Comparison of ENCODE assay signal across 8 cellular contexts in the genomic region with DNA sequence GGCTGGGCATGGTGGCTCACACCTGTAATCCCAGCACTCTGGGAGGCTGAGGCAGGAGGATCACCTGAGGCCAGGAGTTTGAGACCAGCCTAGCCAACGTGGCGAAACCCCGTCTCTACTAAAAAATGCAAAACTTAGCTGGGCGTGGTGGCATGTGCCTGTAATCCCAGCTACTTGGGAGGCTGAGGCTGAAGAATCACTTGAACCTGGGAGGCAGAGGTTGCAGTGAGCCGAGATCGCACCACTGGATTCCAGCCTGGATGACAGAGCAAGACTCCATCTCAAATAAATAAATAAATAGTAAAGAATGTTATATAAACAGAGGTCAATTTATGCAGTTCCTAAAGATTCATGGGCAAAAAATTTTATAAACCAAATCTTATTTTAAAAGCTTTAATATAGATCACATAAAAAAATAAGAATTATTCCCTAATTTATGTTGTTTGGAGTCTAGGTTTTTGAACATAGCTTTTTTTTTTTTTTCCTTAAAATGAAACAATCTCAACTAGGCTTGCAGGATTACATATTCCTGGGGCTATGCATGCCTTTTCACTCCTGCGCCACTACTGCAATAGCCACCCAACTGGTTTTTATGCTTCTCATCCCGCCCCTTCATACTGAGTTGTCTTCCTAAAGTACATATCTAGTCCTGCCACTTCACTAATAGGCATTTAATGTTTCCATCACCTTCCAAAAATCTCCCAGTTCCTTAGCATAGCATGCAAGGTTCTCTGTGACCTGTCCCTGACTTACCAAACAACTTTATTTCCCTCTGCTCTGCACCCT. TPM values are rescaled to one million over a fixed set of nuclear protein-coding genes. Genes with fewer than 3 reads are reported as not detected.
DNase-seq lines count a peak whose midpoint lies in the region; ATAC-seq, FAIRE-seq and TF ChIP-seq lines count a peak whose summit lies in the region.
"Not testable (repeated sequence)": the region's sequence is repeated elsewhere in the genome, so short reads cannot be mapped to it uniquely, and the experiment has no call there.

No MANE protein-coding gene starts in this region.

- H3K36me3 ChIP-seq in HEK293 (ENCODE audit: control insufficient read depth in 2 of 2, insufficient read depth in 1 of 2, low read length in 2 of 2); PC-3 (ENCODE audit: low read depth, low read length); keratinocyte (ENCODE audit: control insufficient read depth in 2 of 2, extremely low read depth in 1 of 2, insufficient read depth in 2 of 2, low read length in 2 of 2); parathyroid adenoma (ENCODE audit: control insufficient read depth, insufficient read depth, low read length): not testable (repeated sequence)

- peaks cover 22% of the 10 kb centered on the region for H3K4me1 ChIP-seq in A549
- not testable (repeated sequence) for H3K4me1 ChIP-seq in HEK293 (ENCODE audit: control insufficient read depth, insufficient read depth, low read length)
- H3K4me1 ChIP-seq in PC-3 (ENCODE audit: insufficient read depth, low read length) = peaks cover 36% of the 10 kb centered on the region
- H3K4me1 ChIP-seq in keratinocyte (ENCODE audit: control insufficient read depth, extremely low read depth, insufficient read depth, low read length) = peaks cover 19% of the 10 kb centered on the region
- peaks cover 19% of the 10 kb centered on the region for H3K4me1 ChIP-seq in parathyroid adenoma

- not testable (repeated sequence) for H4K20me1 ChIP-seq in PC-3 (ENCODE audit: low read length); keratinocyte (ENCODE audit: control insufficient read depth, extremely low read depth, insufficient read depth, low read length)

- POLR2A ChIA-PET in A549 (lab: Yijun Ruan, JAX) = interaction anchor here (1.4 to 1.5 kb wide), 2 partner anchors 28 to 77 kb away, joined by 3 to 8 read pairs; a partner anchor contains a TSS
- POLR2A ChIA-PET in HEK293 (lab: Yijun Ruan, JAX) = not testable (repeated sequence)
- POLR2A ChIA-PET in PC-3 (lab: Charles Lee; ENCODE audit: unreplicated experiment) = interaction anchor here (0.6 kb wide), 1 partner anchor 9 kb away, joined by 4 read pairs; no protein-coding TSS in a partner anchor

- dilution Hi-C loops in keratinocyte (cut with MboI; ENCODE audit: extremely low pct_ligation_motif_present, low sequenced_read_pairs) = not testable (repeated sequence)

- H3K27ac ChIP-seq in A549 (peak overlapping the region in 1 of 2 experiments; percentile 25; a peak in 1 of 6 replicates), PC-3 (ENCODE audit: low read length) (peak overlapping the region; percentile 16; the same call in 1 of the 2 replicates), epithelial cell of prostate (peak overlapping the region; percentile 76)
- not testable (repeated sequence) for H3K27ac ChIP-seq in HEK293 (ENCODE audit: extremely low read depth, low read depth, low read length); keratinocyte (ENCODE audit: control insufficient read depth, insufficient read depth, low read length); parathyroid adenoma

- not testable (repeated sequence) for H3K4me3 ChIP-seq in A549; HEK293 (ENCODE audit: low read depth, low read length); PC-3 (ENCODE audit: low read length); keratinocyte (ENCODE audit: control insufficient read depth in 2 of 3, extremely low read depth in 1 of 3, insufficient read depth in 2 of 3, low read depth in 1 of 3, low read length in 3 of 3); parathyroid adenoma (ENCODE audit: low read depth, low read length)

- H3K27me3 ChIP-seq in PC-3 (ENCODE audit: low read length); keratinocyte (ENCODE audit: control insufficient read depth, extremely low read depth, insufficient read depth, low read length); parathyroid adenoma (ENCODE audit: control insufficient read depth, insufficient read depth, low read length): not testable (repeated sequence)

- not testable (repeated sequence) for TF ChIP-seq EP300 in A549 (IDR thresholded peaks at IDR 0.05)

- not testable (repeated sequence) for TF ChIP-seq CTCF in A549 (IDR thresholded peaks at IDR 0.05); HEK293 (tag by site-specific recombination; IDR thresholded peaks at IDR 0.05); PC-3 (conservative IDR thresholded peaks at IDR 0.05; ENCODE audit: low read depth, low read length); keratinocyte (optimal IDR thresholded peaks at IDR 0.05 in 1 of 3, IDR thresholded peaks at IDR 0.05 in 1 of 3, conservative IDR thresholded peaks at IDR 0.05 in 1 of 3; ENCODE audit: extremely low read depth in 1 of 3, insufficient read depth in 2 of 3, low read length in 3 of 3); parathyroid adenoma (IDR thresholded peaks at IDR 0.05)

- ATAC-seq in A549, PC-3: not testable (repeated sequence)

- WGBS in A549 (ENCODE audit: missing lambda C conversion rate) = 83% methylated on average over 8 of the region's 8 CpGs

- intact Hi-C loops in PC-3 (cut with micrococcal nuclease) = not testable (repeated sequence)

- H3K4me2 ChIP-seq in A549 = peak overlapping the region; percentile 33; the same call in 1 of the 3 replicates
- peak overlapping the region; percentile 57; the same call in 1 of the 2 replicates for H3K4me2 ChIP-seq in PC-3 (ENCODE audit: low read length)
- peak overlapping the region; percentile 7 for H3K4me2 ChIP-seq in keratinocyte (ENCODE audit: control insufficient read depth, extremely low read depth, insufficient read depth, low read depth, low read length)
- H3K4me2 ChIP-seq in parathyroid adenoma (ENCODE audit: low read length) = not testable (repeated sequence)

- TF ChIP-seq POLR2A in A549 (IDR thresholded peaks at IDR 0.05; ENCODE audit: low read length) = not testable (repeated sequence)

- in situ Hi-C loops in T47D (cut with HindIII; ENCODE audit: low pct_unique_long_range_greater_than_20kb, low sequenced_read_pairs) = not testable (repeated sequence)

- H3K9me1 ChIP-seq in keratinocyte (ENCODE audit: control insufficient read depth, extremely low read depth, insufficient read depth, low read length) = not testable (repeated sequence)

- not testable (repeated sequence) for H3F3A ChIP-seq in PC-3 (ENCODE audit: low read length, unreplicated experiment)

- H3K9ac ChIP-seq in PC-3 (ENCODE audit: low read length); keratinocyte (ENCODE audit: control insufficient read depth, extremely low read depth, insufficient read depth, low read length); parathyroid adenoma: not testable (repeated sequence)

- not testable (repeated sequence) for FAIRE-seq in A549 (lab: Jason Lieb, UNC); keratinocyte (lab: Jason Lieb, UNC)

- H2AFZ ChIP-seq in PC-3 (ENCODE audit: low read length); keratinocyte (ENCODE audit: control insufficient read depth, low read length): not testable (repeated sequence)
- peak overlapping the region; percentile 65 for H2AFZ ChIP-seq in parathyroid adenoma

- not testable (repeated sequence) for H3K9me2 ChIP-seq in PC-3 (replicated peaks; ENCODE audit: low read length)

- CTCF ChIA-PET in A549 (lab: Yijun Ruan, JAX) = interaction anchor here (1.3 to 1.9 kb wide), 2 partner anchors 9 to 10 kb away, joined by 3 to 6 read pairs; no protein-coding TSS in a partner anchor
- CTCF ChIA-PET in HEK293 (lab: Yijun Ruan, JAX) = interaction anchor here (0.6 to 2.0 kb wide), 2 partner anchors 16 to 36 kb away, joined by 3 to 7 read pairs; no protein-coding TSS in a partner anchor
- CTCF ChIA-PET in PC-3 (lab: Charles Lee) = not testable (repeated sequence)

- not testable (repeated sequence) for DNase-seq in A549 (ENCODE audit: low read depth in 1 of 2, low spot score in 1 of 2); epithelial cell of prostate (ENCODE audit: low read depth, low spot score); keratinocyte (ENCODE audit: low read depth, low spot score)
- peak; percentile 59 for DNase-seq in PC-3
- DNase-seq in SIG-M5 treated with dmso at 0.1 percent for 504 hours (lab: John Stamatoyannopoulos, UW; ENCODE audit: unreplicated experiment) = peak; percentile 21
- peak; percentile 39 to 78 for DNase-seq in T47D (ENCODE audit: low read depth in 1 of 2, low spot score in 1 of 2)

- H3K9me3 ChIP-seq in A549; HEK293 (ENCODE audit: control insufficient read depth, insufficient read depth, low read depth, low read length); PC-3 (ENCODE audit: low read length); keratinocyte (ENCODE audit: control insufficient read depth, low read depth, low read length); parathyroid adenoma (ENCODE audit: control insufficient read depth, low read length): not testable (repeated sequence)

- not testable (repeated sequence) for TF ChIP-seq RAD21 in A549 (conservative IDR thresholded peaks at IDR 0.05 in 1 of 2, IDR thresholded peaks at IDR 0.05 in 1 of 2)

- not testable (repeated sequence) for H3K79me2 ChIP-seq in PC-3 (ENCODE audit: low read length); keratinocyte (ENCODE audit: control insufficient read depth, insufficient read depth, low read length); parathyroid adenoma

- not testable (repeated sequence) for BruUV-seq in PC-3 (replicated peaks; lab: Mats Ljungman, UMichigan)

RNA-seq across cellular contexts. Expression of a gene that starts 27.7 kb away (rescaled TPM):
- polyA plus RNA-seq in A549 (2011; rRNA removed) (233 and 357 TPM in 2 replicates), A549 (2017; fragmentation: RNase III; extraction: RNeasy Plus Mini Kit Qiagen cat#74134 plus additional on column Dnase treatment) (268 to 275 TPM (median 273 TPM) in 3 replicates), keratinocyte (126 to 255 TPM (median 161 TPM) in 3 replicates)
- polyA plus RNA-seq in A549 (2012; cell fraction: cytosol; rRNA removed) = 132 and 159 TPM in 2 replicates
- polyA plus RNA-seq in A549 (2012; cell fraction: nucleus; rRNA removed) = 208 and 236 TPM in 2 replicates
- polyA minus RNA-seq in A549 (2011; rRNA and poly(A)+ RNA removed) = 57.1 and 57.3 TPM in 2 replicates
- 184 and 292 TPM in 2 replicates for total RNA-seq in PC-3 (2014; rRNA removed)
- 178 TPM for polyA plus RNA-seq in keratinocyte (2011; ENCODE audit: low read depth)
- 102 and 190 TPM in 2 replicates for polyA plus RNA-seq in keratinocyte (2011; cell fraction: cytosol; rRNA removed)
- polyA plus RNA-seq in keratinocyte (2011; cell fraction: nucleus; rRNA removed) = 74.4 and 111 TPM in 2 replicates
- 183 and 243 TPM in 2 replicates for polyA plus RNA-seq in keratinocyte (2012; ENCODE audit: low replicate concordance)
- 27.8 to 235 TPM (median 78.0 TPM) in 3 replicates for polyA minus RNA-seq in keratinocyte
- polyA minus RNA-seq in keratinocyte (2011; cell fraction: cytosol; rRNA and poly(A)+ RNA removed) = 126 TPM
- polyA minus RNA-seq in keratinocyte (2011; cell fraction: nucleus; rRNA and poly(A)+ RNA removed) = 21.2 and 49.3 TPM in 2 replicates
